13 cellular contexts compared by ENCODE assay signal in genomic region chr10:17233534-17233933, GRCh38. TPM values are rescaled to one million over a fixed set of nuclear protein-coding genes. Genes with fewer than 3 reads are reported as not detected.
DNase-seq lines count a peak whose midpoint lies in the region; ATAC-seq and TF ChIP-seq lines count a peak whose summit lies in the region.
"Had no signal": no experiment of that assay in that cellular context is flagged by ENCODE, and none has a peak within 500 bp of the region (broad histone marks: within the 10 kb centered on the region; RNA-seq: fewer than 3 reads in every experiment).

No MANE protein-coding gene starts in this region.

- H3K36me3 Mint-ChIP-seq in activated T-cell treated with anti-CD3 and anti-CD28 coated beads, Interleukin-2, amount 50 U/mL, for 24 hours (ENCODE audit: low read depth), result peaks cover 93% of the 10 kb centered on the region
- peaks cover 79% of the 10 kb centered on the region for H3K36me3 Mint-ChIP-seq in brain
- H3K36me3 Mint-ChIP-seq in type B pancreatic cell, result peaks cover 44% of the 10 kb centered on the region

- H3K4me3 Mint-ChIP-seq in activated T-cell treated with anti-CD3 and anti-CD28 coated beads, Interleukin-2, amount 50 U/mL, for 24 hours, result no peak overlapping the region
- H3K4me3 Mint-ChIP-seq in brain, result peak overlapping the region; percentile 19 to 77 (median 59)
- peak overlapping the region; percentile 59 for H3K4me3 Mint-ChIP-seq in type B pancreatic cell
- H3K4me3 Mint-ChIP-seq: activated B cell treated with CpG ODN at 0.5 μM for 24 hours had no signal

- DNase-seq in activated T-cell treated with anti-CD3 and anti-CD28 coated beads, Interleukin-2, amount 50 U/mL, for 24 hours, result no peak
- DNase-seq in activated T-cell treated with anti-CD3 and anti-CD28 coated beads, Interleukin-2, amount 50 U/mL, for 48 hours, result no peak
- no peak for DNase-seq in lower lobe of right lung
- no peak for DNase-seq in type B pancreatic cell (ENCODE audit: extremely low spot score, unreplicated experiment)
- no peak for DNase-seq in SW480 (ENCODE audit: low spot score)
- DNase-seq: activated B cell treated with CpG ODN at 0.5 μM for 24 hours; central memory CD4-positive, alpha-beta T cell; stimulated activated CD4-positive, alpha-beta T cell treated with anti-CD3 and anti-CD28 coated beads, Interleukin-15, amount 100 ng/mL, for 24 hours had no signal

- TF ChIP-seq CTCF in brain (conservative IDR thresholded peaks at IDR 0.05) (no peak), lower lobe of right lung (IDR thresholded peaks at IDR 0.05) (no peak), type B pancreatic cell (conservative IDR thresholded peaks at IDR 0.05) (no peak)

- H3K4me1 ChIP-seq in lower lobe of right lung, result peaks cover 63% of the 10 kb centered on the region

- H3K27ac ChIP-seq in lower lobe of right lung, result peak overlapping the region; percentile 61
- H3K27ac ChIP-seq: C4-2B had no signal

- peak overlapping the region; percentile 29 for H3K27ac Mint-ChIP-seq in activated T-cell treated with anti-CD3 and anti-CD28 coated beads, Interleukin-2, amount 50 U/mL, for 24 hours
- H3K27ac Mint-ChIP-seq in brain (peak overlapping the region in 2 of 5 experiments; percentile 53 to 76), type B pancreatic cell (no peak overlapping the region)

- H3K36me3 ChIP-seq in lower lobe of right lung, result peaks cover 78% of the 10 kb centered on the region

- H3K27me3 ChIP-seq in lower lobe of right lung (ENCODE audit: low read depth), result no peaks in the 10 kb centered on the region

- H3K9me3 Mint-ChIP-seq in activated T-cell treated with anti-CD3 and anti-CD28 coated beads, Interleukin-2, amount 50 U/mL, for 24 hours, result no peaks in the 10 kb centered on the region
- H3K9me3 Mint-ChIP-seq in brain, result peaks cover 0 to 3% (median 0%) of the 10 kb centered on the region in 5 experiments
- no peaks in the 10 kb centered on the region for H3K9me3 Mint-ChIP-seq in type B pancreatic cell
- H3K9me3 Mint-ChIP-seq: activated B cell treated with CpG ODN at 0.5 μM for 24 hours had no signal

- peak overlapping the region; percentile 93 for H3K4me3 ChIP-seq in lower lobe of right lung
- H3K4me3 ChIP-seq: HAP-1 had no signal

- no peaks in the 10 kb centered on the region for H3K9me3 ChIP-seq in lower lobe of right lung

- ATAC-seq in lower lobe of right lung (no peak), HG03108 (IDR thresholded peaks at IDR 0.05; ENCODE audit: unreplicated experiment) (no peak), GM21360 (IDR thresholded peaks at IDR 0.05; ENCODE audit: unreplicated experiment) (no peak)

- intact Hi-C loops in lower lobe of right lung (cut with DNase I), result no loop called here

- H3K4me1 Mint-ChIP-seq in activated T-cell treated with anti-CD3 and anti-CD28 coated beads, Interleukin-2, amount 50 U/mL, for 24 hours (ENCODE audit: low read depth), result peaks cover 64% of the 10 kb centered on the region
- H3K4me1 Mint-ChIP-seq in brain (peaks cover 57% of the 10 kb centered on the region), type B pancreatic cell (ENCODE audit: unreplicated experiment) (peaks cover 17% of the 10 kb centered on the region)

- no peaks in the 10 kb centered on the region for H3K27me3 Mint-ChIP-seq in activated T-cell treated with anti-CD3 and anti-CD28 coated beads, Interleukin-2, amount 50 U/mL, for 24 hours
- peaks cover 14% of the 10 kb centered on the region for H3K27me3 Mint-ChIP-seq in brain
- H3K27me3 Mint-ChIP-seq in type B pancreatic cell, result peaks cover 8% of the 10 kb centered on the region
- H3K27me3 Mint-ChIP-seq: activated B cell treated with CpG ODN at 0.5 μM for 24 hours had no signal

RNA-seq across cellular contexts. Expression of gene VIM, which starts 5.5 kb away (rescaled TPM):
- polyA plus RNA-seq in brain (ENCODE audit: insufficient read depth, low read depth, low replicate concordance), result 290 TPM
- total RNA-seq in lower lobe of right lung (1,797 TPM), type B pancreatic cell (ENCODE audit: low replicate concordance) (102 and 2,500 TPM in 2 replicates)

RNA-seq across cellular contexts. Expression of gene TRDMT1, which starts 32.1 kb away (rescaled TPM):
- 3.0 TPM for polyA plus RNA-seq in brain (ENCODE audit: insufficient read depth, low read depth, low replicate concordance)
- total RNA-seq in lower lobe of right lung (7.9 TPM), type B pancreatic cell (ENCODE audit: low replicate concordance) (3.9 and 9.0 TPM in 2 replicates)
